Comparison of ENCODE assay signal across 26 cellular contexts in the genomic region with DNA sequence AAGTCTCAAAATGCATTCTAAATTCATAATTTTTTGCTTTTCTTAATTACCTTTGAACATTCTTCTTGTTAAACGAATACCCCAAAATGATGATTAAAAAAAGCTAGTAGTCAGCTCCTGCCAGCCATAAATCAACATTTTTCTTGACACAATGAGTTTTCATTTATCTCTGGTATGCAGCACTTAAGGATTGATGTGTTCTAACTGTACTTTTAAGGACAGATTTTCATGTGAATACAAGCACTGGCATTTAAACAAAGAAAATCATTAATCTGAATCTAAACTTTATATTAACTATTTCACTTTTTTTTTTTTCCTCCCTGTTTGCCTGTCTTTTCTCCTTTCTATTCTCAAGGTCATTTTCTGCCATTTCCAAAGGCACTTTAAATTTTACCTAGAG.
"Had no signal": no experiment of that assay in that cellular context is flagged by ENCODE, and none has a peak within 500 bp of the region (broad histone marks: within the 10 kb centered on the region; RNA-seq: fewer than 3 reads in every experiment).

No MANE protein-coding gene starts in this region.

- H3K9me3 Mint-ChIP-seq: type B pancreatic cell had no signal

- H3K27me3 ChIP-seq: left lung, neural progenitor cell, neutrophil, tibial nerve, uterus had no signal

- H3K4me2 ChIP-seq: neural progenitor cell had no signal

- H3K4me3 ChIP-seq: left lung, lung, neural progenitor cell, skin epidermis, tibial nerve, uterus had no signal

- H3K4me1 Mint-ChIP-seq: memory B cell; naive thymus-derived CD8-positive, alpha-beta T cell; stimulated activated effector memory CD8-positive, alpha-beta T cell treated with anti-CD3 and anti-CD28 coated beads, Interleukin-12 subunit alpha, Interleukin-12 subunit beta, amount 100 ng/mL, for 72 hours; stimulated activated naive CD8-positive, alpha-beta T cell treated with anti-CD3 and anti-CD28 coated beads, Interleukin-15, amount 100 ng/mL, for 72 hours had no signal

- H3K4me3 Mint-ChIP-seq: memory B cell; naive thymus-derived CD8-positive, alpha-beta T cell; nephron progenitor cell; neural progenitor cell; stimulated activated effector memory CD8-positive, alpha-beta T cell treated with anti-CD3 and anti-CD28 coated beads, Interleukin-12 subunit alpha, Interleukin-12 subunit beta, amount 100 ng/mL, for 72 hours; stimulated activated naive CD8-positive, alpha-beta T cell treated with anti-CD3 and anti-CD28 coated beads, Interleukin-15, amount 100 ng/mL, for 72 hours; type B pancreatic cell had no signal

- H3K27ac ChIP-seq: left lung, neural progenitor cell, neutrophil, parathyroid adenoma, skin epidermis, tibial nerve, uterus had no signal

- H3K9me3 ChIP-seq: neutrophil, uterus had no signal

- DNase-seq: head of caudate nucleus; hippocampal formation; left colon; left lung; naive thymus-derived CD8-positive, alpha-beta T cell; nephron progenitor cell; occipital lobe; retina; right cardiac atrium; stimulated activated CD4-positive, alpha-beta T cell treated with anti-CD3 and anti-CD28 coated beads, Interleukin-12 subunit alpha, Interleukin-12 subunit beta, amount 100 ng/mL, for 4 hours; stimulated activated CD4-positive, alpha-beta T cell treated with anti-CD3 and anti-CD28 coated beads, Interleukin-15, amount 100 ng/mL, for 24 hours; stimulated activated CD4-positive, alpha-beta T cell treated with anti-CD3 and anti-CD28 coated beads, Interleukin-4, amount 100 ng/mL, for 24 hours; stimulated activated naive CD4-positive, alpha-beta T cell treated with Interleukin-2 at 50 U/mL for 16 hours; stimulated activated naive CD8-positive, alpha-beta T cell treated with anti-CD3 and anti-CD28 coated beads, Interleukin-15, amount 100 ng/mL, for 72 hours; substantia nigra; uterus had no signal

- H3K79me2 ChIP-seq: parathyroid adenoma had no signal

- H3K27me3 Mint-ChIP-seq: memory B cell; naive thymus-derived CD8-positive, alpha-beta T cell; progenitor cell of endocrine pancreas; stimulated activated naive CD8-positive, alpha-beta T cell treated with anti-CD3 and anti-CD28 coated beads, Interleukin-15, amount 100 ng/mL, for 72 hours; type B pancreatic cell had no signal

- H2AFZ ChIP-seq: neural progenitor cell, parathyroid adenoma had no signal

- H3K4me1 ChIP-seq: left lung, neural progenitor cell, parathyroid adenoma, tibial nerve, uterus had no signal

- H3K36me3 ChIP-seq: left lung, neural progenitor cell, neutrophil, tibial nerve, uterus had no signal

- H3K27ac Mint-ChIP-seq: memory B cell; naive thymus-derived CD8-positive, alpha-beta T cell; nephron progenitor cell; neural progenitor cell; progenitor cell of endocrine pancreas; stimulated activated effector memory CD8-positive, alpha-beta T cell treated with anti-CD3 and anti-CD28 coated beads, Interleukin-12 subunit alpha, Interleukin-12 subunit beta, amount 100 ng/mL, for 72 hours; stimulated activated naive CD8-positive, alpha-beta T cell treated with anti-CD3 and anti-CD28 coated beads, Interleukin-15, amount 100 ng/mL, for 72 hours; type B pancreatic cell had no signal

- H3K9ac ChIP-seq: neural progenitor cell, parathyroid adenoma had no signal

- H3K36me3 Mint-ChIP-seq: memory B cell; neural progenitor cell; stimulated activated effector memory CD8-positive, alpha-beta T cell treated with anti-CD3 and anti-CD28 coated beads, Interleukin-12 subunit alpha, Interleukin-12 subunit beta, amount 100 ng/mL, for 72 hours; type B pancreatic cell had no signal
